In genomic region chr1:32353886-32354570, GRCh38 we compare ENCODE assay signal across 1 cellular context.
A peak's percentile ranks its signal among the peaks of the same experiment; 100 is the strongest.
TF ChIP-seq lines count a peak whose summit lies in the region.

No MANE protein-coding gene starts in this region.

TF ChIP-seq in K562, 482 proteins besides CTCF, POLR2A, EP300 and RAD21 (continues in another document):
- TF ChIP-seq RFX5 (IDR thresholded peaks at IDR 0.05; ENCODE audit: low read depth, low read length) (no peak), SNIP1 (IDR thresholded peaks at IDR 0.05; ENCODE audit: low read depth) (no peak), FOXO4 (CRISPR knock-in tag; IDR thresholded peaks at IDR 0.05) (no peak), GTF2F1 (IDR thresholded peaks at IDR 0.05; ENCODE audit: low read depth, low read length) (no peak), HCFC1 (IDR thresholded peaks at IDR 0.05; ENCODE audit: low read depth, low read length) (no peak), MEF2D (tag; conservative IDR thresholded peaks at IDR 0.05; ENCODE audit: low read depth) (no peak), MCM3 (IDR thresholded peaks at IDR 0.05) (no peak), POLR3G (IDR thresholded peaks at IDR 0.05; ENCODE audit: extremely low read depth, insufficient read length, insufficient replicate concordance) (no peak), HDAC6 (IDR thresholded peaks at IDR 0.05; ENCODE audit: low read depth, low read length) (no peak), CEBPB (tag; IDR thresholded peaks at IDR 0.05) (0 out of 2 replicates have a peak, but pooled peaks have one; percentile 17), NFXL1 (CRISPR knock-in tag; IDR thresholded peaks at IDR 0.05) (no peak), ZC3H8 (IDR thresholded peaks at IDR 0.05) (no peak), CBFB (CRISPR knock-in tag; IDR thresholded peaks at IDR 0.05) (no peak), ZNF57 (CRISPR knock-in tag; IDR thresholded peaks at IDR 0.05) (no peak), KDM5B (IDR thresholded peaks at IDR 0.05; ENCODE audit: insufficient replicate concordance, low read depth, low read length) (no peak), ZNF507 (tag; conservative IDR thresholded peaks at IDR 0.05) (no peak), ZFX (CRISPR knock-in tag; IDR thresholded peaks at IDR 0.05) (no peak), BHLHE40 (IDR thresholded peaks at IDR 0.05; ENCODE audit: low read length) (peak; percentile 40; the same call in 1 of the 2 replicates), KLF1 (tag; IDR thresholded peaks at IDR 0.05) (no peak), BRF2 (IDR thresholded peaks at IDR 0.05; ENCODE audit: borderline replicate concordance, insufficient read depth, insufficient read length) (no peak), NFATC3 (IDR thresholded peaks at IDR 0.05) (no peak), NCOA6 (IDR thresholded peaks at IDR 0.05) (no peak), ZNF551 (CRISPR knock-in tag; IDR thresholded peaks at IDR 0.05) (no peak), SOX6 (IDR thresholded peaks at IDR 0.05) (peak; percentile 25; the same call in 1 of the 2 replicates), RREB1 (CRISPR knock-in tag; IDR thresholded peaks at IDR 0.05) (no peak), ESRRA (IDR thresholded peaks at IDR 0.05; ENCODE audit: borderline replicate concordance, low read depth) (peak; percentile 91), SPI1 (IDR thresholded peaks at IDR 0.05; ENCODE audit: borderline replicate concordance, low read depth, low read length) (peak; percentile 80; the same call in 1 of the 2 replicates), ZNF79 (CRISPR knock-in tag; IDR thresholded peaks at IDR 0.05; ENCODE audit: low read depth) (no peak), ZNF740 (CRISPR knock-in tag; IDR thresholded peaks at IDR 0.05) (no peak), ZNF740 (tag; IDR thresholded peaks at IDR 0.05) (no peak), KLF16 (IDR thresholded peaks at IDR 0.05) (no peak), DPF2 (IDR thresholded peaks at IDR 0.05) (no peak), FOXK2 (conservative IDR thresholded peaks at IDR 0.05 in 1 of 2, IDR thresholded peaks at IDR 0.05 in 1 of 2; ENCODE audit: low read depth in 2 of 2) (peak; percentile 38 to 48; a peak in 3 of 4 replicates), SMARCB1 (IDR thresholded peaks at IDR 0.05; ENCODE audit: insufficient read length, low read depth) (no peak)
- TF ChIP-seq, protein P1, sequence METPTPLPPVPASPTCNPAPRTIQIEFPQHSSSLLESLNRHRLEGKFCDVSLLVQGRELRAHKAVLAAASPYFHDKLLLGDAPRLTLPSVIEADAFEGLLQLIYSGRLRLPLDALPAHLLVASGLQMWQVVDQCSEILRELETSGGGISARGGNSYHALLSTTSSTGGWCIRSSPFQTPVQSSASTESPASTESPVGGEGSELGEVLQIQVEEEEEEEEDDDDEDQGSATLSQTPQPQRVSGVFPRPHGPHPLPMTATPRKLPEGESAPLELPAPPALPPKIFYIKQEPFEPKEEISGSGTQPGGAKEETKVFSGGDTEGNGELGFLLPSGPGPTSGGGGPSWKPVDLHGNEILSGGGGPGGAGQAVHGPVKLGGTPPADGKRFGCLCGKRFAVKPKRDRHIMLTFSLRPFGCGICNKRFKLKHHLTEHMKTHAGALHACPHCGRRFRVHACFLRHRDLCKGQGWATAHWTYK (CRISPR knock-in tag; IDR thresholded peaks at IDR 0.05) = no peak
- TF ChIP-seq, protein P2, sequence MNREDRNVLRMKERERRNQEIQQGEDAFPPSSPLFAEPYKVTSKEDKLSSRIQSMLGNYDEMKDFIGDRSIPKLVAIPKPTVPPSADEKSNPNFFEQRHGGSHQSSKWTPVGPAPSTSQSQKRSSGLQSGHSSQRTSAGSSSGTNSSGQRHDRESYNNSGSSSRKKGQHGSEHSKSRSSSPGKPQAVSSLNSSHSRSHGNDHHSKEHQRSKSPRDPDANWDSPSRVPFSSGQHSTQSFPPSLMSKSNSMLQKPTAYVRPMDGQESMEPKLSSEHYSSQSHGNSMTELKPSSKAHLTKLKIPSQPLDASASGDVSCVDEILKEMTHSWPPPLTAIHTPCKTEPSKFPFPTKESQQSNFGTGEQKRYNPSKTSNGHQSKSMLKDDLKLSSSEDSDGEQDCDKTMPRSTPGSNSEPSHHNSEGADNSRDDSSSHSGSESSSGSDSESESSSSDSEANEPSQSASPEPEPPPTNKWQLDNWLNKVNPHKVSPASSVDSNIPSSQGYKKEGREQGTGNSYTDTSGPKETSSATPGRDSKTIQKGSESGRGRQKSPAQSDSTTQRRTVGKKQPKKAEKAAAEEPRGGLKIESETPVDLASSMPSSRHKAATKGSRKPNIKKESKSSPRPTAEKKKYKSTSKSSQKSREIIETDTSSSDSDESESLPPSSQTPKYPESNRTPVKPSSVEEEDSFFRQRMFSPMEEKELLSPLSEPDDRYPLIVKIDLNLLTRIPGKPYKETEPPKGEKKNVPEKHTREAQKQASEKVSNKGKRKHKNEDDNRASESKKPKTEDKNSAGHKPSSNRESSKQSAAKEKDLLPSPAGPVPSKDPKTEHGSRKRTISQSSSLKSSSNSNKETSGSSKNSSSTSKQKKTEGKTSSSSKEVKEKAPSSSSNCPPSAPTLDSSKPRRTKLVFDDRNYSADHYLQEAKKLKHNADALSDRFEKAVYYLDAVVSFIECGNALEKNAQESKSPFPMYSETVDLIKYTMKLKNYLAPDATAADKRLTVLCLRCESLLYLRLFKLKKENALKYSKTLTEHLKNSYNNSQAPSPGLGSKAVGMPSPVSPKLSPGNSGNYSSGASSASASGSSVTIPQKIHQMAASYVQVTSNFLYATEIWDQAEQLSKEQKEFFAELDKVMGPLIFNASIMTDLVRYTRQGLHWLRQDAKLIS (CRISPR knock-in tag; IDR thresholded peaks at IDR 0.05) = no peak
- TF ChIP-seq, protein P3, sequence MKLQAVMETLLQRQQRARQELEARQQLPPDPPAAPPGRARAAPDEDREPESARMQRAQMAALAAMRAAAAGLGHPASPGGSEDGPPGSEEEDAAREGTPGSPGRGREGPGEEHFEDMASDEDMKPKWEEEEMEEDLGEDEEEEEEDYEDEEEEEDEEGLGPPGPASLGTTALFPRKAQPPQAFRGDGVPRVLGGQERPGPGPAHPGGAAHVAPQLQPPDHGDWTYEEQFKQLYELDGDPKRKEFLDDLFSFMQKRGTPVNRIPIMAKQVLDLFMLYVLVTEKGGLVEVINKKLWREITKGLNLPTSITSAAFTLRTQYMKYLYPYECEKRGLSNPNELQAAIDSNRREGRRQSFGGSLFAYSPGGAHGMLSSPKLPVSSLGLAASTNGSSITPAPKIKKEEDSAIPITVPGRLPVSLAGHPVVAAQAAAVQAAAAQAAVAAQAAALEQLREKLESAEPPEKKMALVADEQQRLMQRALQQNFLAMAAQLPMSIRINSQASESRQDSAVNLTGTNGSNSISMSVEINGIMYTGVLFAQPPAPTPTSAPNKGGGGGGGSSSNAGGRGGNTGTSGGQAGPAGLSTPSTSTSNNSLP (IDR thresholded peaks at IDR 0.05; ENCODE audit: borderline replicate concordance, low read depth, low read length) = no peak
